1 cellular context compared by ENCODE assay signal in the genomic region with DNA sequence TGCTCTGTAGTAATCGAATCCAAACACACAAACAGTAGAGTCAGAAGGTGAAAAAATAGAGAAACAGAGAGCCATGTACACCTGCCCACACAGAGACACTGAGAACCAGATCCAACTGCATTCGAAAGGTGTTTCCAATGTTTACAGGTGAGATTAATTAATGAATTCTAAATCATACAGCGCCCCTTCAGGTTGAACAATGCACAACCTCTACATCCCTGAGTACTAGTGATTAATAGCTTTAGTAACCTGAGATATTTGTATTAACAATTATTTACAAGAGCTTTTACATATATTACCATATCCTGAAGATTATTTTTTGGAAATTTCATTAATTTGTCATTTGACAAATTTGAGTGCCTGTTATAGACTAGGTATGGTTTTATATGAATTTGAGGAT.
TF ChIP-seq lines count a peak whose summit lies in the region.

No MANE protein-coding gene starts in this region.

TF ChIP-seq in GM23338, 12 proteins besides CTCF, POLR2A, EP300 and RAD21 (continued from another document):
- TF ChIP-seq REST (IDR thresholded peaks at IDR 0.05; ENCODE audit: unreplicated experiment): no peak
- TF ChIP-seq ZNF114 (CRISPR knock-in tag; IDR thresholded peaks at IDR 0.05): no peak
- TF ChIP-seq CREB1 (CRISPR knock-in tag; IDR thresholded peaks at IDR 0.05; ENCODE audit: low read depth): no peak
- no peak for TF ChIP-seq NANOG (IDR thresholded peaks at IDR 0.05; ENCODE audit: borderline replicate concordance)
- no peak for TF ChIP-seq STAT1 (IDR thresholded peaks at IDR 0.05; ENCODE audit: unreplicated experiment)
- no peak for TF ChIP-seq EZH2phosphoT487 (IDR thresholded peaks at IDR 0.05; ENCODE audit: unreplicated experiment)
- TF ChIP-seq JUNB (IDR thresholded peaks at IDR 0.05; ENCODE audit: unreplicated experiment): no peak
- no peak for TF ChIP-seq EZH2 (IDR thresholded peaks at IDR 0.05; ENCODE audit: low read depth, unreplicated experiment)
- no peak for TF ChIP-seq ETS1 (IDR thresholded peaks at IDR 0.05)
- TF ChIP-seq POLR2AphosphoS5 (IDR thresholded peaks at IDR 0.05; ENCODE audit: low read depth): no peak
